ENCODE assay signal across 25 cellular contexts in genomic region chr4:57076646-57077045, GRCh38. TPM values are rescaled to one million over a fixed set of nuclear protein-coding genes. Genes with fewer than 3 reads are reported as not detected.
DNase-seq lines count a peak whose midpoint lies in the region; ATAC-seq, FAIRE-seq and TF ChIP-seq lines count a peak whose summit lies in the region.
"Had no signal": no experiment of that assay in that cellular context is flagged by ENCODE, and none has a peak within 500 bp of the region (broad histone marks: within the 10 kb centered on the region; RNA-seq: fewer than 3 reads in every experiment).

No MANE protein-coding gene starts in this region.

- H3K27ac ChIP-seq in HCT116 (ENCODE audit: low read depth, low read length) (no peak overlapping the region), astrocyte (ENCODE audit: low read depth, low read length) (peak overlapping the region; percentile 52), kidney (ENCODE audit: low read depth in 2 of 2, low read length in 2 of 2) (peak overlapping the region; percentile 24 to 28), smooth muscle cell (ENCODE audit: low read depth) (peak overlapping the region; percentile 81)
- H3K27ac ChIP-seq: BLaER1, cardiac muscle cell, Peyer's patch, right lobe of liver, stomach, upper lobe of left lung had no signal

- no peak for TF ChIP-seq RAD21 in HCT116 (IDR thresholded peaks at IDR 0.05; ENCODE audit: low read depth)

- intact Hi-C loops in HCT116 (cut with micrococcal nuclease) (no loop called here), kidney (cut with DNase I) (no loop called here)

- H3K27me3 Mint-ChIP-seq in astrocyte (ENCODE audit: low read depth, unreplicated experiment), result no peaks in the 10 kb centered on the region
- H3K27me3 Mint-ChIP-seq: dendritic cell treated with granulocyte-macrophage colony-stimulating factor and Interleukin-4, amounts not matched to agents 40 ng/mL and 50 ng/mL, for 4 days had no signal

- H3K36me3 ChIP-seq in HCT116 (ENCODE audit: control insufficient read depth in 1 of 2, insufficient read depth in 2 of 2, low read length in 2 of 2) (no peaks in the 10 kb centered on the region), astrocyte (ENCODE audit: insufficient read depth, low read length) (peaks cover 10% of the 10 kb centered on the region), kidney (ENCODE audit: control insufficient read depth in 1 of 2, insufficient read depth in 2 of 2, low read length in 2 of 2) (peaks cover 0 to 4% of the 10 kb centered on the region in 2 donors), smooth muscle cell (ENCODE audit: low read depth) (no peaks in the 10 kb centered on the region)
- H3K36me3 ChIP-seq: cardiac muscle cell, gastrocnemius medialis, Peyer's patch, right lobe of liver, stomach, upper lobe of left lung had no signal

- DNase-seq in HCT116 (ENCODE audit: low read depth, low spot score) (no peak), astrocyte (ENCODE audit: low read depth) (no peak), kidney (no peak), smooth muscle cell (lab: John Stamatoyannopoulos, UW; ENCODE audit: unreplicated experiment) (no peak), NCI-H1092 treated with DMSO at 0.1 percent for 48 hours (lab: John Stamatoyannopoulos, UW) (no peak), medulla oblongata (ENCODE audit: extremely low spot score) (no peak)
- no peak for DNase-seq in stimulated activated CD4-positive, alpha-beta T cell treated with anti-CD3 and anti-CD28 coated beads, Interleukin-4, amount 100 ng/mL, for 4 hours
- DNase-seq: activated CD4-positive, alpha-beta T cell treated with anti-CD3 and anti-CD28 coated beads, Interleukin-2, amount 10 ng/mL, durations not matched to agents 7 days and 5 days; DMS153; endodermal cell; gastrocnemius medialis; left cardiac atrium; NCI-H1694; NCI-H774; Peyer's patch; right lobe of liver; stomach; upper lobe of left lung had no signal

- peaks cover 2% of the 10 kb centered on the region for H3K9me3 Mint-ChIP-seq in astrocyte (ENCODE audit: unreplicated experiment)
- H3K9me3 Mint-ChIP-seq: activated CD4-positive, alpha-beta T cell treated with anti-CD3 and anti-CD28 coated beads, Interleukin-2, amount 10 ng/mL, durations not matched to agents 7 days and 5 days; dendritic cell treated with granulocyte-macrophage colony-stimulating factor and Interleukin-4, amounts not matched to agents 40 ng/mL and 50 ng/mL, for 4 days had no signal

- H3K27ac Mint-ChIP-seq in astrocyte (ENCODE audit: unreplicated experiment), result peak overlapping the region; percentile 83
- H3K27ac Mint-ChIP-seq: activated CD4-positive, alpha-beta T cell treated with anti-CD3 and anti-CD28 coated beads, Interleukin-2, amount 10 ng/mL, durations not matched to agents 7 days and 5 days; activated naive CD8-positive, alpha-beta T cell; dendritic cell treated with granulocyte-macrophage colony-stimulating factor and Interleukin-4, amounts not matched to agents 40 ng/mL and 50 ng/mL, for 4 days had no signal

- BruUV-seq in HCT116 (replicated peaks; lab: Mats Ljungman, UMichigan), result no TSS peak

- H3K79me2 ChIP-seq in HCT116 (ENCODE audit: insufficient read depth, low read length) (no peaks in the 10 kb centered on the region), astrocyte (ENCODE audit: insufficient read depth, low read length) (peaks cover 74% of the 10 kb centered on the region), smooth muscle cell (ENCODE audit: low read depth) (peaks cover 57% of the 10 kb centered on the region)

- H3F3A ChIP-seq in smooth muscle cell (ENCODE audit: low read depth), result peaks cover 34% of the 10 kb centered on the region

- H3K9me3 ChIP-seq in HCT116 (ENCODE audit: control insufficient read depth in 1 of 2, insufficient read depth in 1 of 2, low read depth in 1 of 2, low read length in 2 of 2) (no peaks in the 10 kb centered on the region), astrocyte (ENCODE audit: insufficient read depth, low read depth, low read length) (no peaks in the 10 kb centered on the region), kidney (ENCODE audit: control insufficient read depth in 1 of 2, low read length in 2 of 2) (no peaks in the 10 kb centered on the region), smooth muscle cell (replicated peaks; ENCODE audit: low read depth) (no peaks in the 10 kb centered on the region)
- H3K9me3 ChIP-seq: BLaER1, gastrocnemius medialis, Peyer's patch, right lobe of liver, stomach, upper lobe of left lung had no signal

- H3K36me3 Mint-ChIP-seq in astrocyte (ENCODE audit: low read depth, unreplicated experiment), result peaks cover 30% of the 10 kb centered on the region
- H3K36me3 Mint-ChIP-seq: activated naive CD8-positive, alpha-beta T cell had no signal

- RAD21 ChIA-PET in HCT116 (lab: Charles Lee; ENCODE audit: low non-redundant PET in 1 of 2, low total read pairs in 2 of 2, uncharacterized antibody in 2 of 2, unreplicated experiment in 2 of 2), result no interaction called here

- TF ChIP-seq POLR2A in HCT116 (IDR thresholded peaks at IDR 0.05; ENCODE audit: borderline replicate concordance, extremely low read depth, insufficient read depth, insufficient read length), result no peak

- ATAC-seq in HCT116, result no peak
- ATAC-seq in GM19397 (IDR thresholded peaks at IDR 0.05; ENCODE audit: unreplicated experiment), result no peak
- ATAC-seq: gastrocnemius medialis, left cardiac atrium, right lobe of liver had no signal

- H3K9me2 ChIP-seq in HCT116 (ENCODE audit: insufficient read depth), result no peaks in the 10 kb centered on the region

- POLR2A ChIA-PET in HCT116 (lab: Charles Lee), result no interaction called here

- H3K4me3 ChIP-seq in HCT116 (replicated peaks in 1 of 2; ENCODE audit: low read depth in 1 of 2, low read length in 2 of 2) (no peak overlapping the region), astrocyte (ENCODE audit: insufficient read depth, low read depth, low read length) (no peak overlapping the region), kidney (ENCODE audit: low read length in 2 of 2) (no peak overlapping the region), smooth muscle cell (no peak overlapping the region)
- H3K4me3 ChIP-seq: BLaER1, cardiac muscle cell, gastrocnemius medialis, Peyer's patch, right lobe of liver, stomach, upper lobe of left lung had no signal

- H2AFZ ChIP-seq in HCT116 (ENCODE audit: low read depth, low read length, poor library complexity, severe bottlenecking) (no peak overlapping the region), astrocyte (ENCODE audit: low read depth, low read length) (no peak overlapping the region), smooth muscle cell (ENCODE audit: low read depth) (no peak overlapping the region)

- 79% methylated on average over 4 of the region's 4 CpGs for WGBS in smooth muscle cell (ENCODE audit: low lambda C conversion rate)

- H3K4me2 ChIP-seq in HCT116 (ENCODE audit: low read length) (no peak overlapping the region), astrocyte (ENCODE audit: low read length) (no peak overlapping the region), smooth muscle cell (no peak overlapping the region)
- H3K4me2 ChIP-seq: BLaER1 had no signal

- FAIRE-seq in astrocyte (lab: Jason Lieb, UNC) (no peak), kidney (lab: Jason Lieb, UNC) (peak; percentile 13)
- FAIRE-seq: GM12892 had no signal

- TF ChIP-seq CTCF in HCT116 (IDR thresholded peaks at IDR 0.05 in 2 of 3, conservative IDR thresholded peaks at IDR 0.05 in 1 of 3; ENCODE audit: borderline replicate concordance in 1 of 3, insufficient read depth in 1 of 3, low read depth in 2 of 3, low read length in 2 of 3), result no peak
- no peak for TF ChIP-seq CTCF in astrocyte (IDR thresholded peaks at IDR 0.05; ENCODE audit: insufficient read depth, low read depth, low read length)
- TF ChIP-seq CTCF in kidney (IDR thresholded peaks at IDR 0.05; ENCODE audit: borderline replicate concordance, extremely low read depth, insufficient read depth), result no peak
- TF ChIP-seq CTCF in smooth muscle cell (IDR thresholded peaks at IDR 0.05; ENCODE audit: borderline replicate concordance, insufficient read depth, poor library complexity, severe bottlenecking), result no peak

- no peak overlapping the region for H3K4me3 Mint-ChIP-seq in astrocyte (ENCODE audit: unreplicated experiment)
- H3K4me3 Mint-ChIP-seq: activated CD4-positive, alpha-beta T cell treated with anti-CD3 and anti-CD28 coated beads, Interleukin-2, amount 10 ng/mL, durations not matched to agents 7 days and 5 days; activated naive CD8-positive, alpha-beta T cell; dendritic cell treated with granulocyte-macrophage colony-stimulating factor and Interleukin-4, amounts not matched to agents 40 ng/mL and 50 ng/mL, for 4 days; endodermal cell had no signal

- H3K9ac ChIP-seq in HCT116 (ENCODE audit: low read length) (no peak overlapping the region), astrocyte (ENCODE audit: low read length) (no peak overlapping the region), kidney (ENCODE audit: low read length in 2 of 2) (peak overlapping the region in 1 of 2 donors; percentile 8), smooth muscle cell (ENCODE audit: low read depth) (no peak overlapping the region)
- H3K9ac ChIP-seq: BLaER1 had no signal

- H4K20me1 ChIP-seq in HCT116 (ENCODE audit: insufficient read depth) (no peaks in the 10 kb centered on the region), astrocyte (ENCODE audit: insufficient read depth, low read length) (no peaks in the 10 kb centered on the region), smooth muscle cell (ENCODE audit: low read depth) (no peaks in the 10 kb centered on the region)

- CTCF ChIA-PET in HCT116 (lab: Charles Lee), result no interaction called here

- H3K27me3 ChIP-seq in HCT116 (ENCODE audit: insufficient read depth, low read length) (peaks cover 20% of the 10 kb centered on the region), astrocyte (ENCODE audit: insufficient read depth, low read length) (no peaks in the 10 kb centered on the region), smooth muscle cell (ENCODE audit: low read depth) (no peaks in the 10 kb centered on the region)
- H3K27me3 ChIP-seq: BLaER1, cardiac muscle cell, gastrocnemius medialis, Peyer's patch, right lobe of liver, stomach, upper lobe of left lung had no signal

- H3K4me1 Mint-ChIP-seq in astrocyte (ENCODE audit: low read depth, unreplicated experiment), result peaks cover 69% of the 10 kb centered on the region
- H3K4me1 Mint-ChIP-seq: activated CD4-positive, alpha-beta T cell treated with anti-CD3 and anti-CD28 coated beads, Interleukin-2, amount 10 ng/mL, durations not matched to agents 7 days and 5 days had no signal

- H3K4me1 ChIP-seq in HCT116 (ENCODE audit: control insufficient read depth in 1 of 2, insufficient read depth in 2 of 2, low read length in 2 of 2) (peaks cover 21 to 38% of the 10 kb centered on the region in 2 experiments), astrocyte (ENCODE audit: insufficient read depth, low read length) (peaks cover 66% of the 10 kb centered on the region), kidney (ENCODE audit: control insufficient read depth in 1 of 2, insufficient read depth in 1 of 2, low read depth in 1 of 2, low read length in 2 of 2) (peaks cover 52 to 84% of the 10 kb centered on the region in 2 donors), smooth muscle cell (ENCODE audit: low read depth) (peaks cover 25% of the 10 kb centered on the region)
- H3K4me1 ChIP-seq: BLaER1, right lobe of liver had no signal

RNA-seq across cellular contexts. Expression of gene IGFBP7, which starts 33.5 kb away (rescaled TPM):
- 0.91 TPM for total RNA-seq in HCT116 (2021; ENCODE audit: unreplicated experiment)
- polyA plus RNA-seq in HCT116 (2012), result not detected in 2 replicates
- total RNA-seq in astrocyte, result 930 and 1,304 TPM in 2 replicates
- 1,703 TPM for total RNA-seq in kidney
- 2,157 TPM for polyA plus RNA-seq in kidney (ENCODE audit: insufficient read depth, low read depth, low replicate concordance)
- 998 and 1,065 TPM in 2 replicates for total RNA-seq in smooth muscle cell
- polyA plus RNA-seq in smooth muscle cell, result 1,105 and 1,684 TPM in 2 replicates
- total RNA-seq: activated CD8-positive, alpha-beta memory T cell treated with anti-CD3 and anti-CD28 coated beads for 36 hours had no signal

Comparison
In these comparisons a context has a peak if more than half of its experiments do, and no peak if none do; other contexts are left out.
1. RNA of gene IGFBP7, which starts 33.5 kb away (total RNA-seq): 1,703 TPM in kidney (single experiment), 998 to 1,065 TPM in smooth muscle cell and 930 to 1,304 TPM in astrocyte; 0.91 TPM in HCT116 (single experiment); every median in the first group is over 100 times any median in the second.